ENCODE assay signal across 1 cellular context in the genomic region with DNA sequence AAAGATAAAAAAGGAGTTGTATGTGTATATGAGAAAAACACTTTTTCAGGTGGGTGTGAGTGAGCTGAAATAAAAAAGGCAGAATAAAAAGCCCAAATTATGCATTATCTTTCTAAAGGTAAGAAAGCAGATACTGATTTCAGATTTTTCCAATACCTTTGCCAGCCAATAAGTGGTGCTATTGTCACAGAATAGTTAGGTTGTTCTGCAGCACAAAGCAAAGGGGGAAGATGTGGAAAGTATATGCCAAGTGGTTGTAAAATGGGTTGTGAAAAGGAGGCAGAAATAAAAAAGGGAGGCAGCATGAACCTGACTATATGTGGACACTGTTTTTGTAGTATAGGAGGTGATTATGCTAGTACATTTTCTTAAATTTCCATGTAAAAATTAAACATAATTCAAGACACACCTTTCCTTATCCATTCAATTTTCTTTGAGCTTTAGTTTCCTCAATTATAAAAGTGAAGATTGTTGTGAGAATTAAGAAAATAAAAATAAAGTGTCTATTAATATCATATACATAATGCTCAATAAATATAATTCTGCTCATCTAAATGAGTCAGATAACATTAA.
TF ChIP-seq lines count a peak whose summit lies in the region.

No MANE protein-coding gene starts in this region.

TF ChIP-seq in HepG2, 621 proteins besides CTCF, POLR2A, EP300 and RAD21 (continued from another document):
- TF ChIP-seq, protein P1, sequence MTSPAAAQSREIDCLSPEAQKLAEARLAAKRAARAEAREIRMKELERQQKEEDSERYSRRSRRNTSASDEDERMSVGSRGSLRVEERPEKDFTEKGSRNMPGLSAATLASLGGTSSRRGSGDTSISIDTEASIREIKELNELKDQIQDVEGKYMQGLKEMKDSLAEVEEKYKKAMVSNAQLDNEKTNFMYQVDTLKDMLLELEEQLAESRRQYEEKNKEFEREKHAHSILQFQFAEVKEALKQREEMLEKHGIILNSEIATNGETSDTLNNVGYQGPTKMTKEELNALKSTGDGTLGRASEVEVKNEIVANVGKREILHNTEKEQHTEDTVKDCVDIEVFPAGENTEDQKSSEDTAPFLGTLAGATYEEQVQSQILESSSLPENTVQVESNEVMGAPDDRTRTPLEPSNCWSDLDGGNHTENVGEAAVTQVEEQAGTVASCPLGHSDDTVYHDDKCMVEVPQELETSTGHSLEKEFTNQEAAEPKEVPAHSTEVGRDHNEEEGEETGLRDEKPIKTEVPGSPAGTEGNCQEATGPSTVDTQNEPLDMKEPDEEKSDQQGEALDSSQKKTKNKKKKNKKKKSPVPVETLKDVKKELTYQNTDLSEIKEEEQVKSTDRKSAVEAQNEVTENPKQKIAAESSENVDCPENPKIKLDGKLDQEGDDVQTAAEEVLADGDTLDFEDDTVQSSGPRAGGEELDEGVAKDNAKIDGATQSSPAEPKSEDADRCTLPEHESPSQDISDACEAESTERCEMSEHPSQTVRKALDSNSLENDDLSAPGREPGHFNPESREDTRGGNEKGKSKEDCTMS (CRISPR knock-in tag; conservative IDR thresholded peaks at IDR 0.05) = no peak
- TF ChIP-seq ZNF781 (CRISPR knock-in tag; IDR thresholded peaks at IDR 0.05; ENCODE audit: borderline replicate concordance, not compliant biosample characterization) (no peak), ZSCAN30 (CRISPR knock-in tag; IDR thresholded peaks at IDR 0.05) (no peak), NFE2L2 (IDR thresholded peaks at IDR 0.05; ENCODE audit: low read length) (no peak), ZBTB42 (CRISPR knock-in tag; IDR thresholded peaks at IDR 0.05) (no peak), SPEN (CRISPR knock-in tag; IDR thresholded peaks at IDR 0.05; ENCODE audit: low read depth) (no peak)
- TF ChIP-seq, protein P2, sequence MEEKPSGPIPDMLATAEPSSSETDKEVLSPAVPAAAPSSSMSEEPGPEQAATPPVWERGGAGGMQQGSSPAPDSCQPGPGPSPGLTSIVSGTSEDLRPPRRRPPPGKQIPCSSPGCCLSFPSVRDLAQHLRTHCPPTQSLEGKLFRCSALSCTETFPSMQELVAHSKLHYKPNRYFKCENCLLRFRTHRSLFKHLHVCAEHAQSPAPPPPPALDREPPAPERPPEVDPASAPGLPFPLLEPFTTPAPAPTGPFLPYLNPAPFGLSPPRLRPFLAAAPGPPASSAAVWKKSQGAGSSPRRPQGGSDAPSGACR (CRISPR knock-in tag; IDR thresholded peaks at IDR 0.05) = no peak
